ENCODE assay signal across 1 cellular context in the genomic region with DNA sequence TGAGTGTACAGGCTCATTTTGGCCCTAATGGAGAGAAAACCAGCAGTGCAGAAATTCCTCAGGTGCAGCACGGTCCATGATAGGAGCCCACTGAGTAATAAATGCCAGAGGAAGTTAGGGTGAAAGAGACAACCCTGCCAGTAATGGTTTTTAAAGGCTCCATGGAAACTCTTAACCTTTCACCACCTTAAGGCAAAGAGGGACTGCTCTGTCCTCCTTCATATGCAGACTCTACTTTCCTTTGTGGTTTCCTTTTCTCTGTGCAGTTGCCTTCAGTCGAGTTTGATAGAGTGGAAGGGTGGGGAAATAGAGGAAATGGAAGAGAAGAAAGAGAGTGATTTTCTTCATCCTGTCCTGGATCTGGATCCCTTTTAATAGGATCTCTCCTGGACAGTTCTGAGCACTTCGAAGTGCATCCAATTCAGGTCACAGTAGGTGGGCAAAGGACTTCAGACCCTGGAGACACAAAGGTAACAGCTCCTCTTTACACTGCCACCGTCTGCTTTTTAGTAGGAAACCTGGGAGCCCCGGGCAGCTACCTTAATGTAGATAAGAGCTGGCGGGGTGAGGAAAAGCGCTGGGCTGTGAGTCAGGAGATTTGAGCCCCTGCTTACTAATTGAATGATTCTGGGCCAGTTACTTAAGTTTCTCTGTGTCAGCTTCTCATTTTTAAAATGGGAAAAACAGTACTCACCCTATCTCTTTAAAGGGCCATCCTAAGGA.
TF ChIP-seq lines count a peak whose summit lies in the region.

No MANE protein-coding gene starts in this region.

TF ChIP-seq in endothelial cell of umbilical vein, 7 proteins besides CTCF, POLR2A, EP300 and RAD21:
- TF ChIP-seq GATA2 (IDR thresholded peaks at IDR 0.05; ENCODE audit: insufficient read depth, insufficient read length, low read depth, low read length), result no peak
- TF ChIP-seq MYC (IDR thresholded peaks at IDR 0.05; ENCODE audit: low read depth, low read length), result no peak
- no peak for TF ChIP-seq JUN (IDR thresholded peaks at IDR 0.05; ENCODE audit: borderline replicate concordance, insufficient read depth, insufficient read length, low read depth)
- TF ChIP-seq FOS (IDR thresholded peaks at IDR 0.05; ENCODE audit: borderline replicate concordance, insufficient read depth, low read length), result no peak
- no peak for TF ChIP-seq EZH2 (IDR thresholded peaks at IDR 0.05; ENCODE audit: borderline replicate concordance, low read depth, low read length, severe bottlenecking)
- TF ChIP-seq, protein P1, sequence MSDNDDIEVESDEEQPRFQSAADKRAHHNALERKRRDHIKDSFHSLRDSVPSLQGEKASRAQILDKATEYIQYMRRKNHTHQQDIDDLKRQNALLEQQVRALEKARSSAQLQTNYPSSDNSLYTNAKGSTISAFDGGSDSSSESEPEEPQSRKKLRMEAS (IDR thresholded peaks at IDR 0.05; ENCODE audit: insufficient read depth, insufficient read length), result no peak
- TF ChIP-seq POLR2AphosphoS5 (IDR thresholded peaks at IDR 0.05; ENCODE audit: insufficient read depth, low read depth, low read length), result no peak
